ENCODE assay signal across 1 cellular context in the genomic region with DNA sequence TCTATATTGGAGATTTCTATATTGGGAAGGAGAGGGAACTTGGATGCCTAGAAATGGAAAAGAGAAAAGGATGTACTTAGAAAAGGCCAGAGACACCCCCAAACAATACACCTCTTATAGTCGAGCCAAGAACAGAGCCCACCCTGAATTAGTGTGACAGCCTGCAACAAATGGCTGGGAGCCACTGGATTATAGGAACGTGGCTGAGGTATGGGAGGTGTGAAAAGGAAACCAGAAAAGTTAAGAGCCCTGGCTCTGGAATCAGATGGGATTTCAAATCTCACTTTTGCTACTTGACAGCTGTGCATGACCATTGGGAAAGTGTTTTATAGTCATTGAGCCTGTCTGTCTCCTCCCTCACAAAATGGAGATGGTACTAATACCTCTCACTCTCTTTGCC.
TF ChIP-seq lines count a peak whose summit lies in the region.

No MANE protein-coding gene starts in this region.

TF ChIP-seq in SK-N-SH treated with all-trans-retinoic acid at 6 μM for 48 hours, 23 proteins besides CTCF, POLR2A, EP300 and RAD21:
- no peak for TF ChIP-seq PPARA (CRISPR knock-in tag; IDR thresholded peaks at IDR 0.05; ENCODE audit: borderline replicate concordance)
- TF ChIP-seq OSR1 (CRISPR knock-in tag; IDR thresholded peaks at IDR 0.05): no peak
- TF ChIP-seq ZC3H10 (CRISPR knock-in tag; IDR thresholded peaks at IDR 0.05): no peak
- no peak for TF ChIP-seq ZNF70 (CRISPR knock-in tag; IDR thresholded peaks at IDR 0.05)
- no peak for TF ChIP-seq TSHZ2 (CRISPR knock-in tag; IDR thresholded peaks at IDR 0.05)
- no peak for TF ChIP-seq CREB5 (CRISPR knock-in tag; IDR thresholded peaks at IDR 0.05; ENCODE audit: low read depth)
- TF ChIP-seq POU6F1 (CRISPR knock-in tag; IDR thresholded peaks at IDR 0.05; ENCODE audit: borderline replicate concordance, low read depth): no peak
- TF ChIP-seq ZNF8 (CRISPR knock-in tag; IDR thresholded peaks at IDR 0.05): no peak
- TF ChIP-seq GLIS3 (CRISPR knock-in tag; IDR thresholded peaks at IDR 0.05): no peak
- TF ChIP-seq ZFP30 (CRISPR knock-in tag; IDR thresholded peaks at IDR 0.05): no peak
- TF ChIP-seq ZNF565 (CRISPR knock-in tag; conservative IDR thresholded peaks at IDR 0.05; ENCODE audit: low read depth): no peak
